15 cellular contexts compared by ENCODE assay signal in the genomic region with DNA sequence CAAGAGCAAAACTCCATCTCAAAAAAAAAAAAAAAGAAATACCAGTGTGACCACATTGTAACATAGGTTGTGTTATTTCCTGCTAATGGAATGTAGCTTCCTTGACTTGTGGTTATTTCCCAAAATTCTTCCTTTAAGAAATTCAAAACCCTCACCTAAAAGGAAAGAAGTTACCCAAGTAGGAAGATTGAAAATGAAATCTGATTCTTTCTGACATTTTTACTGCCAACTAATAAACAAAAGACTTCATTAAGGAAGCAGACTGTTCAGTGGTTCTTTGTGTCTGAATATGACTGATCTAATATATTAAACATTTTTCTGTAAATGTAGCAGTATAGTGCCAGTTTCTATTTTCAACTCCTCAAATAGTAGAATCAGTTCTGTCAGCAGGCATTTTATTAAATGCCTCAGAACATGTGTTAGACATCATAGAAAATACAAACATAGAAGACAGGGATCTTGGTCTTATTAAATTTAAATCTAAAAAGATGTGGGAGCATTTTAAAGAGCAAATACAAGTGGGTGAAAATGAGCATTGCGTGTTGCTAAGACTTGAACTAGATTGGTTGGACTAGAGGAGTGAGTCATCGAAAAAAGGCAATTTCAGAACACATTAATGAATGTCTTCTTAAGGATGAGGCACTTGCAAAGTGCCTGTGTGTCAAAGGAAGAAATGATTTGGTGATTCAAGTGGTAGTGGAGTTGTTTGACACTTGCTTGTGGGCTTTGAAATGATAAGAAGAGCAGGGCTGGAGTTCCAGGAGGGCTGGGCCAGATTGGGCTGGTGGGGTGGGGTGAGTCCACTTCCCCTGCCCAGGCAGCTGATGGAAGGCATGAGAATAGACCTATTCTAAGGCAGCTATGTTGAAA. TPM values are rescaled to one million over a fixed set of nuclear protein-coding genes. Genes with fewer than 3 reads are reported as not detected.
A peak's percentile ranks its signal among the peaks of the same experiment; 100 is the strongest.
DNase-seq lines count a peak whose midpoint lies in the region; ATAC-seq, FAIRE-seq and TF ChIP-seq lines count a peak whose summit lies in the region.
"Had no signal": no experiment of that assay in that cellular context is flagged by ENCODE, and none has a peak within 500 bp of the region (broad histone marks: within the 10 kb centered on the region; RNA-seq: fewer than 3 reads in every experiment).

No MANE protein-coding gene starts in this region.

- FAIRE-seq in H54 (lab: Jason Lieb, UNC) = peak; percentile 64

- TF ChIP-seq CTCF in foreskin keratinocyte (conservative IDR thresholded peaks at IDR 0.05) (no peak), type B pancreatic cell (conservative IDR thresholded peaks at IDR 0.05) (no peak)

- intact Hi-C loops in posterior vena cava (cut with DNase I) = no loop called here

- peaks cover 8% of the 10 kb centered on the region for H3K9me3 Mint-ChIP-seq in type B pancreatic cell
- H3K9me3 Mint-ChIP-seq: activated T-cell treated with anti-CD3 and anti-CD28 coated beads, Interleukin-2, amount 50 U/mL, for 24 hours; CD4-positive, CD25-positive, alpha-beta regulatory T cell had no signal

- ATAC-seq in foreskin keratinocyte = peak; percentile 65
- no peak for ATAC-seq in GM19463 (IDR thresholded peaks at IDR 0.05; ENCODE audit: unreplicated experiment)
- ATAC-seq: left lobe of liver had no signal

- no peaks in the 10 kb centered on the region for H3K27me3 Mint-ChIP-seq in type B pancreatic cell
- H3K27me3 Mint-ChIP-seq: activated T-cell treated with anti-CD3 and anti-CD28 coated beads, Interleukin-2, amount 50 U/mL, for 24 hours; CD4-positive, CD25-positive, alpha-beta regulatory T cell had no signal

- H3K27ac Mint-ChIP-seq in type B pancreatic cell = no peak overlapping the region
- H3K27ac Mint-ChIP-seq: activated T-cell treated with anti-CD3 and anti-CD28 coated beads, Interleukin-2, amount 50 U/mL, for 24 hours; CD4-positive, CD25-positive, alpha-beta regulatory T cell; neural progenitor cell had no signal

- peaks cover 35% of the 10 kb centered on the region for H3K4me1 Mint-ChIP-seq in type B pancreatic cell (ENCODE audit: unreplicated experiment)

- H3K27ac ChIP-seq in foreskin keratinocyte = peak overlapping the region; percentile 48
- H3K27ac ChIP-seq: neural progenitor cell had no signal

- no peak overlapping the region for H3K4me3 Mint-ChIP-seq in type B pancreatic cell
- H3K4me3 Mint-ChIP-seq: activated T-cell treated with anti-CD3 and anti-CD28 coated beads, Interleukin-2, amount 50 U/mL, for 24 hours; CD4-positive, CD25-positive, alpha-beta regulatory T cell; neural progenitor cell had no signal

- peaks cover 27% of the 10 kb centered on the region for H3K36me3 Mint-ChIP-seq in type B pancreatic cell

- H3K27me3 ChIP-seq in foreskin keratinocyte = no peaks in the 10 kb centered on the region
- H3K27me3 ChIP-seq: neural progenitor cell had no signal

- H3K4me1 ChIP-seq in foreskin keratinocyte = peaks cover 33% of the 10 kb centered on the region

- no peak for TF ChIP-seq POLR2A in H54 (IDR thresholded peaks at IDR 0.05; ENCODE audit: low read depth, low read length)

- DNase-seq in AG08396 (ENCODE audit: low spot score) (peak; percentile 20), H54 (ENCODE audit: insufficient read length, low spot score) (no peak), amniotic epithelial cell (ENCODE audit: low read depth) (peak; percentile 37), foreskin keratinocyte (peak in 1 of 2 donors; percentile 69), type B pancreatic cell (ENCODE audit: extremely low spot score, unreplicated experiment) (no peak), amniotic stem cell (lab: John Stamatoyannopoulos, UW) (no peak), posterior vena cava (ENCODE audit: low spot score) (no peak)
- DNase-seq: activated T-cell treated with anti-CD3 and anti-CD28 coated beads, Interleukin-2, amount 50 U/mL, for 24 hours; CD4-positive, CD25-positive, alpha-beta regulatory T cell; cortex of kidney; NCI-H1436; NCI-H510A treated with DMSO at 0.1 percent for 48 hours had no signal

RNA-seq across cellular contexts. Expression of a gene that starts 53.4 kb away (rescaled TPM):
- total RNA-seq in foreskin keratinocyte (47.9 and 58.2 TPM in 2 replicates), type B pancreatic cell (ENCODE audit: low replicate concordance) (49.0 and 73.6 TPM in 2 replicates), posterior vena cava (10 to 100 TPM; 44.7 to 56.5 TPM)
- 21.6 and 26.6 TPM in 2 replicates for polyA plus RNA-seq in foreskin keratinocyte

RNA-seq across cellular contexts. Expression of a gene that starts 53.6 kb away (rescaled TPM):
- total RNA-seq in foreskin keratinocyte (0.51 and 0.71 TPM in 2 replicates), type B pancreatic cell (ENCODE audit: low replicate concordance) (0.69 and 3.1 TPM in 2 replicates), posterior vena cava (under 1 TPM; 0.43 to 0.79 TPM)
- polyA plus RNA-seq in foreskin keratinocyte = 0.25 and 0.30 TPM in 2 replicates
- total RNA-seq: CD4-positive, CD25-positive, alpha-beta regulatory T cell had no signal
- polyA plus RNA-seq: CD4-positive, CD25-positive, alpha-beta regulatory T cell had no signal

Comparison
In these comparisons a context has a peak if more than half of its experiments do, and no peak if none do; other contexts are left out.
1. DNase-seq: peak in AG08396 (single experiment) and amniotic epithelial cell (single experiment); none in H54 (single experiment), type B pancreatic cell (single experiment), amniotic stem cell (single experiment) and posterior vena cava (single experiment).